Comparison of ENCODE assay signal across 9 cellular contexts in the genomic region with DNA sequence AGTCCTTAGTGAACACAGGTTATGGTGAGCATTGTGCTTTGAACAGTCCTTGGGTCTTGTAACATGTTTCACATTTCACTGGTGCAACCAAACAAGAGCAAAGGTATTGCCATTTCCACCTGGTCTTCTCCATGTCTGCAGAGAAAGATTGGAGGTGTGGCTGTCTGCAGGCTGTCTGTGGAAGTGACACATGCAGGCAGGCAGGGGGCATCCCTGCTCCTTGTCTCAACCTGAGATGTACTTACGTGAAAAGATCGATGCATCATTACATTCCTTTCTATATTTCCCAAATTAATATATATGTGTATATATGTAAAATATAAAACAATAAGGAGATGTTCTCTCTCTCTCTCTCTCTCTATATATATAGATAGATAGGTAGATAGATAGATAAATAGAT. TPM values are rescaled to one million over a fixed set of nuclear protein-coding genes. Genes with fewer than 3 reads are reported as not detected.
DNase-seq lines count a peak whose midpoint lies in the region; ATAC-seq and TF ChIP-seq lines count a peak whose summit lies in the region.
"Had no signal": no experiment of that assay in that cellular context is flagged by ENCODE, and none has a peak within 500 bp of the region (broad histone marks: within the 10 kb centered on the region; RNA-seq: fewer than 3 reads in every experiment).

No MANE protein-coding gene starts in this region.

- no peak for TF ChIP-seq CTCF in activated CD8-positive, alpha-beta T cell treated with anti-CD3 and anti-CD28 coated beads for 36 hours (IDR thresholded peaks at IDR 0.05)
- TF ChIP-seq CTCF in esophagus muscularis mucosa (IDR thresholded peaks at IDR 0.05), result no peak
- no peak for TF ChIP-seq CTCF in GM20000 (IDR thresholded peaks at IDR 0.05; ENCODE audit: extremely low read depth, missing control alignments)

- 38% methylated on average over 2 of the region's 2 CpGs for WGBS in esophagus muscularis mucosa

- no peaks in the 10 kb centered on the region for H3K4me1 Mint-ChIP-seq in activated CD8-positive, alpha-beta T cell treated with anti-CD3 and anti-CD28 coated beads for 36 hours (ENCODE audit: low read depth)
- H3K4me1 Mint-ChIP-seq in activated CD8-positive, alpha-beta T cell treated with anti-CD3 and anti-CD28 coated beads, Interleukin-2, amount 10 ng/mL, durations not matched to agents 7 days and 5 days (ENCODE audit: low read depth), result no peaks in the 10 kb centered on the region
- no peaks in the 10 kb centered on the region for H3K4me1 Mint-ChIP-seq in natural killer cell treated with Interleukin-12 subunit alpha and Interleukin-12 subunit beta and Interleukin-15 and Interleukin-18, amount 100 ng/mL, for 72 hours (ENCODE audit: low read depth in 2 of 2)
- H3K4me1 Mint-ChIP-seq: activated naive CD4-positive, alpha-beta T cell treated with anti-CD3 and anti-CD28 coated beads, Interleukin-2, amount 50 U/mL, for 24 hours had no signal

- H3K4me3 Mint-ChIP-seq in activated CD8-positive, alpha-beta T cell treated with anti-CD3 and anti-CD28 coated beads for 36 hours, result no peak overlapping the region
- H3K4me3 Mint-ChIP-seq in activated CD8-positive, alpha-beta T cell treated with anti-CD3 and anti-CD28 coated beads, Interleukin-2, amount 10 ng/mL, durations not matched to agents 7 days and 5 days, result no peak overlapping the region
- no peak overlapping the region for H3K4me3 Mint-ChIP-seq in natural killer cell treated with Interleukin-12 subunit alpha and Interleukin-12 subunit beta and Interleukin-15 and Interleukin-18, amount 100 ng/mL, for 72 hours
- H3K4me3 Mint-ChIP-seq: activated naive CD4-positive, alpha-beta T cell treated with anti-CD3 and anti-CD28 coated beads, Interleukin-2, amount 50 U/mL, for 24 hours had no signal

- intact Hi-C loops in activated CD8-positive, alpha-beta T cell treated with anti-CD3 and anti-CD28 coated beads for 36 hours (cut with micrococcal nuclease), result no loop called here
- intact Hi-C loops in esophagus muscularis mucosa (cut with DNase I), result no loop called here

- H3K36me3 ChIP-seq in esophagus muscularis mucosa, result no peaks in the 10 kb centered on the region

- peaks cover 0 to 12% (median 0%) of the 10 kb centered on the region in 4 donors for H3K27me3 ChIP-seq in esophagus muscularis mucosa

- H3K36me3 Mint-ChIP-seq in activated CD8-positive, alpha-beta T cell treated with anti-CD3 and anti-CD28 coated beads for 36 hours (ENCODE audit: low read depth), result no peaks in the 10 kb centered on the region
- no peaks in the 10 kb centered on the region for H3K36me3 Mint-ChIP-seq in activated CD8-positive, alpha-beta T cell treated with anti-CD3 and anti-CD28 coated beads, Interleukin-2, amount 10 ng/mL, durations not matched to agents 7 days and 5 days (ENCODE audit: low read depth)
- no peaks in the 10 kb centered on the region for H3K36me3 Mint-ChIP-seq in natural killer cell treated with Interleukin-12 subunit alpha and Interleukin-12 subunit beta and Interleukin-15 and Interleukin-18, amount 100 ng/mL, for 72 hours
- H3K36me3 Mint-ChIP-seq: activated naive CD4-positive, alpha-beta T cell treated with anti-CD3 and anti-CD28 coated beads, Interleukin-2, amount 50 U/mL, for 24 hours had no signal

- TF ChIP-seq EP300 in esophagus muscularis mucosa (IDR thresholded peaks at IDR 0.05), result no peak

- H3K4me1 ChIP-seq in esophagus muscularis mucosa, result no peaks in the 10 kb centered on the region

- no peak overlapping the region for H3K27ac Mint-ChIP-seq in activated CD8-positive, alpha-beta T cell treated with anti-CD3 and anti-CD28 coated beads for 36 hours
- no peak overlapping the region for H3K27ac Mint-ChIP-seq in activated CD8-positive, alpha-beta T cell treated with anti-CD3 and anti-CD28 coated beads, Interleukin-2, amount 10 ng/mL, durations not matched to agents 7 days and 5 days
- H3K27ac Mint-ChIP-seq in natural killer cell treated with Interleukin-12 subunit alpha and Interleukin-12 subunit beta and Interleukin-15 and Interleukin-18, amount 100 ng/mL, for 72 hours, result no peak overlapping the region
- H3K27ac Mint-ChIP-seq: activated naive CD4-positive, alpha-beta T cell treated with anti-CD3 and anti-CD28 coated beads, Interleukin-2, amount 50 U/mL, for 24 hours had no signal

- H3K9me3 ChIP-seq in esophagus muscularis mucosa, result peaks cover 0 to 6% (median 0%) of the 10 kb centered on the region in 4 donors

- POLR2A ChIA-PET in activated CD8-positive, alpha-beta T cell treated with anti-CD3 and anti-CD28 coated beads for 36 hours (lab: Charles Lee), result no interaction called here
- POLR2A ChIA-PET in activated CD8-positive, alpha-beta T cell treated with anti-CD3 and anti-CD28 coated beads, Interleukin-2, amount 10 ng/mL, durations not matched to agents 7 days and 5 days (lab: Charles Lee), result no interaction called here

- no peaks in the 10 kb centered on the region for H3K27me3 Mint-ChIP-seq in activated CD8-positive, alpha-beta T cell treated with anti-CD3 and anti-CD28 coated beads for 36 hours
- H3K27me3 Mint-ChIP-seq in activated CD8-positive, alpha-beta T cell treated with anti-CD3 and anti-CD28 coated beads, Interleukin-2, amount 10 ng/mL, durations not matched to agents 7 days and 5 days (ENCODE audit: low read depth), result peaks cover 3% of the 10 kb centered on the region
- H3K27me3 Mint-ChIP-seq in natural killer cell treated with Interleukin-12 subunit alpha and Interleukin-12 subunit beta and Interleukin-15 and Interleukin-18, amount 100 ng/mL, for 72 hours, result peaks cover 2 to 20% of the 10 kb centered on the region in 2 donors
- H3K27me3 Mint-ChIP-seq: activated naive CD4-positive, alpha-beta T cell treated with anti-CD3 and anti-CD28 coated beads, Interleukin-2, amount 50 U/mL, for 24 hours had no signal

- CTCF ChIA-PET in activated CD8-positive, alpha-beta T cell treated with anti-CD3 and anti-CD28 coated beads for 36 hours (lab: Charles Lee), result no interaction called here
- CTCF ChIA-PET in activated CD8-positive, alpha-beta T cell treated with anti-CD3 and anti-CD28 coated beads, Interleukin-2, amount 10 ng/mL, durations not matched to agents 7 days and 5 days (lab: Charles Lee), result no interaction called here

- ATAC-seq in activated CD8-positive, alpha-beta T cell treated with anti-CD3 and anti-CD28 coated beads for 36 hours, result no peak
- no peak for ATAC-seq in activated CD8-positive, alpha-beta T cell treated with anti-CD3 and anti-CD28 coated beads, Interleukin-2, amount 10 ng/mL, durations not matched to agents 7 days and 5 days
- ATAC-seq in natural killer cell treated with Interleukin-12 subunit alpha and Interleukin-12 subunit beta and Interleukin-15 and Interleukin-18, amount 100 ng/mL, for 72 hours, result no peak

- H3K9me3 Mint-ChIP-seq in activated CD8-positive, alpha-beta T cell treated with anti-CD3 and anti-CD28 coated beads for 36 hours, result no peaks in the 10 kb centered on the region
- H3K9me3 Mint-ChIP-seq in activated CD8-positive, alpha-beta T cell treated with anti-CD3 and anti-CD28 coated beads, Interleukin-2, amount 10 ng/mL, durations not matched to agents 7 days and 5 days (ENCODE audit: insufficient read depth), result no peaks in the 10 kb centered on the region
- H3K9me3 Mint-ChIP-seq in natural killer cell treated with Interleukin-12 subunit alpha and Interleukin-12 subunit beta and Interleukin-15 and Interleukin-18, amount 100 ng/mL, for 72 hours, result no peaks in the 10 kb centered on the region
- H3K9me3 Mint-ChIP-seq: activated naive CD4-positive, alpha-beta T cell treated with anti-CD3 and anti-CD28 coated beads, Interleukin-2, amount 50 U/mL, for 24 hours had no signal

- no peak overlapping the region for H3K27ac ChIP-seq in esophagus muscularis mucosa (replicated peaks in 1 of 4)

- peak; percentile 8 for DNase-seq in activated CD8-positive, alpha-beta T cell treated with anti-CD3 and anti-CD28 coated beads for 36 hours
- no peak for DNase-seq in activated CD8-positive, alpha-beta T cell treated with anti-CD3 and anti-CD28 coated beads, Interleukin-2, amount 10 ng/mL, durations not matched to agents 7 days and 5 days
- peak; percentile 38 for DNase-seq in NCI-H748 (lab: John Stamatoyannopoulos, UW; ENCODE audit: unreplicated experiment)
- DNase-seq in esophagus muscularis mucosa (ENCODE audit: extremely low spot score), result peak; percentile 66
- peak; percentile 3 for DNase-seq in smooth muscle cell of the brain vasculature (ENCODE audit: low read depth, low spot score)
- DNase-seq in GM20000 (ENCODE audit: low spot score), result no peak
- DNase-seq in ecto neural progenitor cell (ENCODE audit: low spot score), result no peak
- no peak for DNase-seq in natural killer cell treated with Interleukin-12 subunit alpha and Interleukin-12 subunit beta and Interleukin-15 and Interleukin-18, amount 100 ng/mL, for 72 hours (ENCODE audit: low spot score)

- no peak overlapping the region for H3K4me3 ChIP-seq in esophagus muscularis mucosa

- no peak for TF ChIP-seq POLR2A in esophagus muscularis mucosa (IDR thresholded peaks at IDR 0.05; ENCODE audit: low read depth)

RNA-seq across cellular contexts. Expression of gene LRRC18, which starts 54.3 kb away (rescaled TPM):
- not detected for total RNA-seq in activated CD8-positive, alpha-beta T cell treated with anti-CD3 and anti-CD28 coated beads for 36 hours
- under 1 TPM in 1 of 2 experiments, not detected in 1; 0.16 TPM for total RNA-seq in activated CD8-positive, alpha-beta T cell treated with anti-CD3 and anti-CD28 coated beads, Interleukin-2, amount 10 ng/mL, durations not matched to agents 7 days and 5 days
- total RNA-seq in esophagus muscularis mucosa, result not detected
- not detected for total RNA-seq in natural killer cell treated with Interleukin-12 subunit alpha and Interleukin-12 subunit beta and Interleukin-15 and Interleukin-18, amount 100 ng/mL, for 72 hours

Comparison
In these comparisons a context has a peak if more than half of its experiments do, and no peak if none do; other contexts are left out.
1. DNase-seq: peak in activated CD8-positive, alpha-beta T cell treated with anti-CD3 and anti-CD28 coated beads for 36 hours (single experiment), NCI-H748 (single experiment), esophagus muscularis mucosa (single experiment) and smooth muscle cell of the brain vasculature (single experiment); none in activated CD8-positive, alpha-beta T cell treated with anti-CD3 and anti-CD28 coated beads, Interleukin-2, amount 10 ng/mL, durations not matched to agents 7 days and 5 days (single experiment), GM20000 (single experiment), ecto neural progenitor cell (single experiment) and natural killer cell treated with Interleukin-12 subunit alpha and Interleukin-12 subunit beta and Interleukin-15 and Interleukin-18, amount 100 ng/mL, for 72 hours (single experiment).